ENCODE assay signal across 6 cellular contexts in the genomic region with DNA sequence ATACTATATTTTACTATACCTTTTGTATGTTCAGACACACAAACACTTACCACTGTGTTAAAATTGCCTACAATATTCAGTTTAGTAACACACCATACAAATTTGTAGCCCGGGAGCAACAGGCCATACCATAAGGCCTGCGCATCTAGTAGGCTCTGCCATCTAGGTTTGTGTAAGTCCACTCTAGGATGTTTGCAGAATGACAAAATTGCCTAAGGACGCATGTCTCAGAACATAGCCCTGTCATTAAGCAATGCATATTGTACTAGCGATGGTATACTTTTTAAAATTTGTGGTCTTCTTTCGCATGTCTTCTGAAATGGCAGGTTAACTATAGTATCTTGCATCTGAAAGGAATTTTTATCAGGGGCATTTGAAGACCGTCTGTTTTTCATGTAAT.
"Had no signal": no experiment of that assay in that cellular context is flagged by ENCODE, and none has a peak within 500 bp of the region (broad histone marks: within the 10 kb centered on the region; RNA-seq: fewer than 3 reads in every experiment).

No MANE protein-coding gene starts in this region.

- H3K4me3 Mint-ChIP-seq: GM23338, H9, IgD-negative memory B cell had no signal

- H3K4me1 Mint-ChIP-seq: H9, IgD-negative memory B cell had no signal

- H3K27ac Mint-ChIP-seq: GM23338, H9, IgD-negative memory B cell had no signal

- ATAC-seq: GM23338, HepG2 had no signal

- H3K27me3 Mint-ChIP-seq: IgD-negative memory B cell had no signal

- DNase-seq: H9, HCEC 1CT, KBM-7 had no signal

- H3K4me3 ChIP-seq: GM23338 had no signal
